Comparison of ENCODE assay signal across 8 cellular contexts in genomic region chr21:29002442-29003144, GRCh38. TPM values are rescaled to one million over a fixed set of nuclear protein-coding genes. Genes with fewer than 3 reads are reported as not detected.
DNase-seq lines count a peak whose midpoint lies in the region; ATAC-seq and TF ChIP-seq lines count a peak whose summit lies in the region.

No MANE protein-coding gene starts in this region.

- peaks cover 10% of the 10 kb centered on the region for H3K4me1 Mint-ChIP-seq in T-helper 1 cell treated with Interleukin-12 subunit alpha and Interleukin-12 subunit beta and Interleukin-4 antibody, amounts not matched to agents 30 μg/mL and 1 μg/mL, for 36 hours (ENCODE audit: low read depth)
- peaks cover 5% of the 10 kb centered on the region for H3K4me1 Mint-ChIP-seq in progenitor cell of endocrine pancreas (ENCODE audit: low read depth)

- TF ChIP-seq POLR2A in GM15510 (IDR thresholded peaks at IDR 0.05; ENCODE audit: borderline replicate concordance, extremely low read depth, insufficient read length): peak; percentile 99

- no peaks in the 10 kb centered on the region for H3K9me3 Mint-ChIP-seq in T-helper 1 cell treated with Interleukin-12 subunit alpha and Interleukin-12 subunit beta and Interleukin-4 antibody, amounts not matched to agents 30 μg/mL and 1 μg/mL, for 36 hours
- no peaks in the 10 kb centered on the region for H3K9me3 Mint-ChIP-seq in progenitor cell of endocrine pancreas (ENCODE audit: low read depth)

- intact Hi-C loops in left ventricle myocardium superior (cut with micrococcal nuclease): no loop called here

- H3K27me3 Mint-ChIP-seq in T-helper 1 cell treated with Interleukin-12 subunit alpha and Interleukin-12 subunit beta and Interleukin-4 antibody, amounts not matched to agents 30 μg/mL and 1 μg/mL, for 36 hours (ENCODE audit: low read depth): no peaks in the 10 kb centered on the region
- no peaks in the 10 kb centered on the region for H3K27me3 Mint-ChIP-seq in progenitor cell of endocrine pancreas

- no peak for TF ChIP-seq CTCF in progenitor cell of endocrine pancreas (IDR thresholded peaks at IDR 0.05; ENCODE audit: unreplicated experiment)

- DNase-seq in NCI-H1694 (lab: John Stamatoyannopoulos, UW) (peak; percentile 98), amygdala (lab: John Stamatoyannopoulos, UW) (peak; percentile 66 to 98 (median 89)), left ventricle myocardium superior (peak; percentile 97), progenitor cell of endocrine pancreas (ENCODE audit: low spot score, unreplicated experiment) (peak; percentile 85), ureter (ENCODE audit: low spot score) (peak; percentile 96)

- ATAC-seq in HG02884 (IDR thresholded peaks at IDR 0.05; ENCODE audit: unreplicated experiment) (peak; percentile 100), left ventricle myocardium superior (peak; percentile 100)

- peaks cover 2% of the 10 kb centered on the region for H3K36me3 Mint-ChIP-seq in T-helper 1 cell treated with Interleukin-12 subunit alpha and Interleukin-12 subunit beta and Interleukin-4 antibody, amounts not matched to agents 30 μg/mL and 1 μg/mL, for 36 hours (ENCODE audit: low read depth)
- no peaks in the 10 kb centered on the region for H3K36me3 Mint-ChIP-seq in progenitor cell of endocrine pancreas (ENCODE audit: insufficient read depth)

- H3K27ac Mint-ChIP-seq in T-helper 1 cell treated with Interleukin-12 subunit alpha and Interleukin-12 subunit beta and Interleukin-4 antibody, amounts not matched to agents 30 μg/mL and 1 μg/mL, for 36 hours: peak overlapping the region; percentile 94
- peak overlapping the region; percentile 99 for H3K27ac Mint-ChIP-seq in progenitor cell of endocrine pancreas

- peak overlapping the region; percentile 88 for H3K4me3 Mint-ChIP-seq in T-helper 1 cell treated with Interleukin-12 subunit alpha and Interleukin-12 subunit beta and Interleukin-4 antibody, amounts not matched to agents 30 μg/mL and 1 μg/mL, for 36 hours
- peak overlapping the region; percentile 89 for H3K4me3 Mint-ChIP-seq in progenitor cell of endocrine pancreas (ENCODE audit: low read depth)

RNA-seq across cellular contexts. Expression of gene LTN1, which starts 9.9 kb away (rescaled TPM):
- total RNA-seq in left ventricle myocardium superior (18.1 TPM), progenitor cell of endocrine pancreas (27.0 and 29.2 TPM in 2 replicates), ureter (39.8 TPM)

RNA-seq across cellular contexts. Expression of gene RWDD2B, which starts 16.6 kb away (rescaled TPM):
- total RNA-seq in left ventricle myocardium superior (15.2 TPM), progenitor cell of endocrine pancreas (9.3 TPM in 2 replicates), ureter (21.0 TPM)

RNA-seq across cellular contexts. Expression of gene USP16, which starts 21.9 kb away (rescaled TPM):
- total RNA-seq in left ventricle myocardium superior: 30.5 TPM
- 32.5 and 33.9 TPM in 2 replicates for total RNA-seq in progenitor cell of endocrine pancreas
- 51.3 TPM for total RNA-seq in ureter

Comparison
In these comparisons a context has a peak if more than half of its experiments do, and no peak if none do; other contexts are left out.
1. Peak in every context shown above with its lines: DNase-seq and ATAC-seq.